In the genomic region with DNA sequence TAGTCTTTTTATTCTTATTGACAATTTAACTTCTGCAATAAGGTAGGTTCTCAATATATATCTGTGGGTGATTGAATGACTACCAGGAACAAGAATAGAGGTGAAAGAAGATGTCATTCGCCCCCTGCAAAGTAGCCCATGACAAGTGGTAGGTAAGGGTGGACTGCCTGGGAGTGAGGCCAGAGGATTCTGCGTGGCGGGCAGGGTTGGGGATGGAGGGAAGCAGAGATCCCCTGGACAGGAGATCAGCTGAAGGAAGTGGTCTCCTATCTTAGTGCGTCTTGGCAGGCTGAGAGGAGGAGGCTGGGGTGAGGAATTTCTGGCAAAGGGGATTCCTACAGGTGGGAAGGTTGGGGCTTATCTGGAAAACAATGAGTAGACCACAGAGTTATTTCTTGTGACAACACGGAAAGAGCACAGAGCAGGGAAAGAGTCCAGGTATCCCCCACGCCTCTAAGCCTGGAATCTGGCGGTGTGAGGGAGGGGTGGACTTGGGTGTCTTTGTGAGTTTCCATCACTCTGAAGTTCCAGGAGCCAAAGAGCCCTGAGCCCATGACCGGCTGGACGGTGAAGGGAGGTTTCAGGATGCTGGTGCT, we compare ENCODE assay signal across 37 cellular contexts. TPM values are rescaled to one million over a fixed set of nuclear protein-coding genes. Genes with fewer than 3 reads are reported as not detected.
"Had no signal": no experiment of that assay in that cellular context is flagged by ENCODE, and none has a peak within 500 bp of the region (broad histone marks: within the 10 kb centered on the region; RNA-seq: fewer than 3 reads in every experiment).

No MANE protein-coding gene starts in this region.

- H3K36me3 ChIP-seq: adrenal gland, breast epithelium, MG63, Peyer's patch had no signal

- H3K27ac Mint-ChIP-seq: activated B cell treated with CpG ODN at 0.5 μM for 24 hours; activated CD4-positive, alpha-beta memory T cell treated with anti-CD3 and anti-CD28 coated beads for 36 hours; activated naive CD4-positive, alpha-beta T cell treated with anti-CD3 and anti-CD28 coated beads for 36 hours; activated naive CD4-positive, alpha-beta T cell treated with anti-CD3 and anti-CD28 coated beads, Interleukin-2, amount 50 U/mL, for 72 hours; activated T-helper 1 cell treated with anti-CD3 and anti-CD28 coated beads, Interleukin-12 subunit alpha, Interleukin-12 subunit beta, Interleukin-2, Interleukin-4 antibody, amounts not matched to agents 30 ng/mL and 10 ng/mL and 1 ng/mL, durations not matched to agents 14 hours and 24 hours and 36 hours had no signal

- H3K4me3 Mint-ChIP-seq: activated B cell treated with CpG ODN at 0.5 μM for 24 hours; activated CD4-positive, alpha-beta memory T cell treated with anti-CD3 and anti-CD28 coated beads for 36 hours; activated naive CD4-positive, alpha-beta T cell treated with anti-CD3 and anti-CD28 coated beads for 36 hours; activated T-cell treated with anti-CD3 and anti-CD28 coated beads, Interleukin-2, amount 50 U/mL, for 4 hours; activated T-helper 1 cell treated with anti-CD3 and anti-CD28 coated beads, Interleukin-12 subunit alpha, Interleukin-12 subunit beta, Interleukin-2, Interleukin-4 antibody, amounts not matched to agents 30 ng/mL and 10 ng/mL and 1 ng/mL, durations not matched to agents 14 hours and 24 hours and 36 hours had no signal

- H3K4me1 ChIP-seq: adrenal gland, body of pancreas, breast epithelium had no signal

- H3K27ac ChIP-seq: adrenal gland, body of pancreas, breast epithelium, Peyer's patch, VCaP had no signal

- H3K36me3 Mint-ChIP-seq: activated CD4-positive, alpha-beta memory T cell treated with anti-CD3 and anti-CD28 coated beads for 36 hours; activated naive CD4-positive, alpha-beta T cell treated with anti-CD3 and anti-CD28 coated beads, Interleukin-2, amount 50 U/mL, for 72 hours had no signal

- H3K4me1 Mint-ChIP-seq: activated B cell treated with CpG ODN at 0.5 μM for 24 hours had no signal

- H3K27me3 ChIP-seq: adrenal gland, body of pancreas, MG63, Peyer's patch had no signal

- H3K9me3 Mint-ChIP-seq: activated B cell treated with CpG ODN at 0.5 μM for 24 hours; activated CD4-positive, alpha-beta memory T cell treated with anti-CD3 and anti-CD28 coated beads for 36 hours; activated naive CD4-positive, alpha-beta T cell treated with anti-CD3 and anti-CD28 coated beads for 36 hours; activated naive CD4-positive, alpha-beta T cell treated with anti-CD3 and anti-CD28 coated beads, Interleukin-2, amount 50 U/mL, for 72 hours; activated T-cell treated with anti-CD3 and anti-CD28 coated beads, Interleukin-2, amount 50 U/mL, for 4 hours; activated T-helper 1 cell treated with anti-CD3 and anti-CD28 coated beads, Interleukin-12 subunit alpha, Interleukin-12 subunit beta, Interleukin-2, Interleukin-4 antibody, amounts not matched to agents 30 ng/mL and 10 ng/mL and 1 ng/mL, durations not matched to agents 14 hours and 24 hours and 36 hours had no signal

- ATAC-seq: activated naive CD4-positive, alpha-beta T cell treated with anti-CD3 and anti-CD28 coated beads, Interleukin-2, amount 50 U/mL, for 72 hours; activated T-cell treated with anti-CD3 and anti-CD28 coated beads, Interleukin-2, amount 50 U/mL, for 4 hours; body of pancreas; PC-3 had no signal

- DNase-seq: activated B cell treated with CpG ODN at 0.5 μM for 24 hours; activated CD4-positive, alpha-beta memory T cell treated with anti-CD3 and anti-CD28 coated beads for 36 hours; activated CD4-positive, alpha-beta T cell treated with anti-CD3 and anti-CD28 coated beads for 4 hours; activated CD4-positive, alpha-beta T cell treated with anti-CD3 and anti-CD28 coated beads, Interleukin-2, amount 50 U/mL, for 1 hour; activated CD4-positive, CD25-positive, alpha-beta regulatory T cell treated with anti-CD3 and anti-CD28 coated beads, Interleukin-2, amount 50 U/mL, for 72 hours; activated CD8-positive, alpha-beta memory T cell treated with anti-CD3 and anti-CD28 coated beads, Interleukin-2, amount 50 U/mL, for 4 hours; activated gamma-delta T cell treated with Interleukin-2 at 50 U/mL for 16 hours; activated naive CD4-positive, alpha-beta T cell treated with anti-CD3 and anti-CD28 coated beads for 36 hours; activated T-cell treated with anti-CD3 and anti-CD28 coated beads for 4 hours; activated T-cell treated with anti-CD3 and anti-CD28 coated beads, Interleukin-2, amount 50 U/mL, for 4 hours; body of pancreas; Kasumi-1; KG1; MG63; NCI-H1048; NCI-H1105 treated with DMSO at 0.1 percent for 48 hours; NCI-H1436; NCI-H1694; NCI-H1930; NCI-H2081 treated with DMSO at 0.1 percent for 48 hours; NCI-H345; NCI-H524 treated with DMSO at 0.1 percent for 48 hours; NCI-H748 treated with DMSO at 0.1 percent for 48 hours; NK-92 treated with Interleukin-12 subunit alpha and Interleukin-12 subunit beta, amount 100 ng/mL, for 24 hours; PC-3; Peyer's patch; RPMI8226; SW 1271; T-helper 1 cell; T-helper 2 cell; T-helper 9 cell had no signal

- FAIRE-seq: astrocyte had no signal

- H3K9me3 ChIP-seq: adrenal gland, body of pancreas, breast epithelium, MG63, Peyer's patch had no signal

- H3K4me3 ChIP-seq: adrenal gland, body of pancreas, breast epithelium, MG63, Peyer's patch had no signal

RNA-seq across cellular contexts. Expression of gene MYCN, which starts 21.5 kb away (rescaled TPM):
- total RNA-seq: activated B cell treated with CpG ODN at 0.5 μM for 24 hours; activated naive CD4-positive, alpha-beta T cell treated with anti-CD3 and anti-CD28 coated beads, Interleukin-2, amount 50 U/mL, for 72 hours; activated T-helper 1 cell treated with anti-CD3 and anti-CD28 coated beads, Interleukin-12 subunit alpha, Interleukin-12 subunit beta, Interleukin-2, Interleukin-4 antibody, amounts not matched to agents 30 ng/mL and 10 ng/mL and 1 ng/mL, durations not matched to agents 14 hours and 24 hours and 36 hours; body of pancreas; PC-3 had no signal
